2 cellular contexts compared by ENCODE assay signal in the genomic region with DNA sequence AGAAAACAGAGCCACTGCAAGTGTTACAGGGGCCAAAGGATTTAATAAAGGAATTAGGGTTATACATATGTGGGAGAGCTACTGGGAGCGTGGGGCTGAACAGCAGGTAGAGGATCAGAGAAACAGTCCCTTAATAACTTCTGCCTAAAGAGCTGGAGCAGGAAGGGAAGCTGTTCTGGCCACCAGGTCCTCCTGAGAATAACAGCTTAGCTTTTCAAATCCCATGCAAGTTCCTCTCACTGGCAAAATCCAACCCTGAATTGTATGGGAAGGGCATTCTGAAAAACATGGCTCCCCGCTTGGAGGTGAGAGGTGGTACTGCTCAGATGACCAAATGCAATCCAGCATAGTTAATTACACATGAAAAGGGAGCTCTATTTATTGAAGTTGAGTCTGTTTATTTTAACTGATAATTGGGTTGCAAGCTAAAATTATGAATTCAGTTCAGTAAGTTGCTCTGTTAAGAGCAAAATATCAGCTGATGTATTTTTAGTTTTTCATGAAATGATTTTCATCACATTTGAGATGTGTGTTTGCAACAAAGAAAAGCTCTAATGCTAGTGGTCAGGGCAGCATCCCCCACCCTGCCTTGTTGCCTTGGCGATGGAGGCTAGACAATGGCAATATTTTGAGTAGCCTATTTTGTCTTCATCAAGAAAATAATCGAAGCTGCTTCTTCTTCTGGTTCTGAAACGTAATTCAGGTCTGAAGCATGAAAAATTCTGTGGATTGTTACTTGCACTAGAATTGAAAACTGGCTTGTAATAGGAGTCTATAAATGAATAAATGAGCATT.
TF ChIP-seq lines count a peak whose summit lies in the region.

No MANE protein-coding gene starts in this region.

TF ChIP-seq in A549, 52 proteins besides CTCF, POLR2A, EP300 and RAD21:
- TF ChIP-seq, protein P1, sequence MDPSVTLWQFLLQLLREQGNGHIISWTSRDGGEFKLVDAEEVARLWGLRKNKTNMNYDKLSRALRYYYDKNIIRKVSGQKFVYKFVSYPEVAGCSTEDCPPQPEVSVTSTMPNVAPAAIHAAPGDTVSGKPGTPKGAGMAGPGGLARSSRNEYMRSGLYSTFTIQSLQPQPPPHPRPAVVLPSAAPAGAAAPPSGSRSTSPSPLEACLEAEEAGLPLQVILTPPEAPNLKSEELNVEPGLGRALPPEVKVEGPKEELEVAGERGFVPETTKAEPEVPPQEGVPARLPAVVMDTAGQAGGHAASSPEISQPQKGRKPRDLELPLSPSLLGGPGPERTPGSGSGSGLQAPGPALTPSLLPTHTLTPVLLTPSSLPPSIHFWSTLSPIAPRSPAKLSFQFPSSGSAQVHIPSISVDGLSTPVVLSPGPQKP (IDR thresholded peaks at IDR 0.05; ENCODE audit: low read depth, low read length): no peak
- TF ChIP-seq NR3C1 (IDR thresholded peaks at IDR 0.05): no peak
- no peak for TF ChIP-seq RNF2 (IDR thresholded peaks at IDR 0.05; ENCODE audit: borderline replicate concordance, low read depth)
- TF ChIP-seq, protein P2, sequence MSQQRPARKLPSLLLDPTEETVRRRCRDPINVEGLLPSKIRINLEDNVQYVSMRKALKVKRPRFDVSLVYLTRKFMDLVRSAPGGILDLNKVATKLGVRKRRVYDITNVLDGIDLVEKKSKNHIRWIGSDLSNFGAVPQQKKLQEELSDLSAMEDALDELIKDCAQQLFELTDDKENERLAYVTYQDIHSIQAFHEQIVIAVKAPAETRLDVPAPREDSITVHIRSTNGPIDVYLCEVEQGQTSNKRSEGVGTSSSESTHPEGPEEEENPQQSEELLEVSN (IDR thresholded peaks at IDR 0.05; ENCODE audit: borderline replicate concordance, low read depth): no peak
- TF ChIP-seq MAZ (IDR thresholded peaks at IDR 0.05; ENCODE audit: borderline replicate concordance, low read depth, low read length): no peak
- no peak for TF ChIP-seq JUNB (IDR thresholded peaks at IDR 0.05)
- no peak for TF ChIP-seq FOXS1 (CRISPR knock-in tag; IDR thresholded peaks at IDR 0.05)
- no peak for TF ChIP-seq KDM1A (IDR thresholded peaks at IDR 0.05; ENCODE audit: low read depth)
- TF ChIP-seq CBX8 (IDR thresholded peaks at IDR 0.05): no peak
- TF ChIP-seq HOXB5 (CRISPR knock-in tag; IDR thresholded peaks at IDR 0.05): no peak
- no peak for TF ChIP-seq KDM5A (IDR thresholded peaks at IDR 0.05)
- TF ChIP-seq, protein P3, sequence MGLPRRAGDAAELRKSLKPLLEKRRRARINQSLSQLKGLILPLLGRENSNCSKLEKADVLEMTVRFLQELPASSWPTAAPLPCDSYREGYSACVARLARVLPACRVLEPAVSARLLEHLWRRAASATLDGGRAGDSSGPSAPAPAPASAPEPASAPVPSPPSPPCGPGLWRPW (IDR thresholded peaks at IDR 0.05): no peak
- no peak for TF ChIP-seq NPAS2 (CRISPR knock-in tag; IDR thresholded peaks at IDR 0.05; ENCODE audit: borderline replicate concordance)
- TF ChIP-seq TFCP2L1 (CRISPR knock-in tag; IDR thresholded peaks at IDR 0.05): no peak
- TF ChIP-seq, protein P4, sequence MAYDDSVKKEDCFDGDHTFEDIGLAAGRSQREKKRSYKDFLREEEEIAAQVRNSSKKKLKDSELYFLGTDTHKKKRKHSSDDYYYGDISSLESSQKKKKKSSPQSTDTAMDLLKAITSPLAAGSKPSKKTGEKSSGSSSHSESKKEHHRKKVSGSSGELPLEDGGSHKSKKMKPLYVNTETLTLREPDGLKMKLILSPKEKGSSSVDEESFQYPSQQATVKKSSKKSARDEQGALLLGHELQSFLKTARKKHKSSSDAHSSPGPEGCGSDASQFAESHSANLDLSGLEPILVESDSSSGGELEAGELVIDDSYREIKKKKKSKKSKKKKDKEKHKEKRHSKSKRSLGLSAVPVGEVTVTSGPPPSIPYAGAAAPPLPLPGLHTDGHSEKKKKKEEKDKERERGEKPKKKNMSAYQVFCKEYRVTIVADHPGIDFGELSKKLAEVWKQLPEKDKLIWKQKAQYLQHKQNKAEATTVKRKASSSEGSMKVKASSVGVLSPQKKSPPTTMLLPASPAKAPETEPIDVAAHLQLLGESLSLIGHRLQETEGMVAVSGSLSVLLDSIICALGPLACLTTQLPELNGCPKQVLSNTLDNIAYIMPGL (CRISPR knock-in tag; IDR thresholded peaks at IDR 0.05; ENCODE audit: borderline replicate concordance): no peak
- TF ChIP-seq, protein P5, sequence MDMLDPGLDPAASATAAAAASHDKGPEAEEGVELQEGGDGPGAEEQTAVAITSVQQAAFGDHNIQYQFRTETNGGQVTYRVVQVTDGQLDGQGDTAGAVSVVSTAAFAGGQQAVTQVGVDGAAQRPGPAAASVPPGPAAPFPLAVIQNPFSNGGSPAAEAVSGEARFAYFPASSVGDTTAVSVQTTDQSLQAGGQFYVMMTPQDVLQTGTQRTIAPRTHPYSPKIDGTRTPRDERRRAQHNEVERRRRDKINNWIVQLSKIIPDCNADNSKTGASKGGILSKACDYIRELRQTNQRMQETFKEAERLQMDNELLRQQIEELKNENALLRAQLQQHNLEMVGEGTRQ (IDR thresholded peaks at IDR 0.05): no peak
- TF ChIP-seq ESRRA (IDR thresholded peaks at IDR 0.05; ENCODE audit: borderline replicate concordance, low read length): no peak
- TF ChIP-seq MAFK (IDR thresholded peaks at IDR 0.05; ENCODE audit: partially characterized antibody): no peak

TF ChIP-seq in SK-N-SH, 30 proteins besides CTCF, POLR2A, EP300 and RAD21:
- TF ChIP-seq, protein P6, sequence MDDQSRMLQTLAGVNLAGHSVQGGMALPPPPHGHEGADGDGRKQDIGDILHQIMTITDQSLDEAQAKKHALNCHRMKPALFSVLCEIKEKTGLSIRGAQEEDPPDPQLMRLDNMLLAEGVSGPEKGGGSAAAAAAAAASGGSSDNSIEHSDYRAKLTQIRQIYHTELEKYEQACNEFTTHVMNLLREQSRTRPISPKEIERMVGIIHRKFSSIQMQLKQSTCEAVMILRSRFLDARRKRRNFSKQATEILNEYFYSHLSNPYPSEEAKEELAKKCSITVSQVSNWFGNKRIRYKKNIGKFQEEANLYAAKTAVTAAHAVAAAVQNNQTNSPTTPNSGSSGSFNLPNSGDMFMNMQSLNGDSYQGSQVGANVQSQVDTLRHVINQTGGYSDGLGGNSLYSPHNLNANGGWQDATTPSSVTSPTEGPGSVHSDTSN (IDR thresholded peaks at IDR 0.05): no peak
- no peak for TF ChIP-seq CHD2 (IDR thresholded peaks at IDR 0.05; ENCODE audit: low read length, partially characterized antibody)
- no peak for TF ChIP-seq TCF12 (IDR thresholded peaks at IDR 0.05)
- TF ChIP-seq, protein P5 (IDR thresholded peaks at IDR 0.05; ENCODE audit: borderline replicate concordance, low read depth, low read length): no peak
- TF ChIP-seq RXRA (IDR thresholded peaks at IDR 0.05; ENCODE audit: borderline replicate concordance, low read depth): no peak
- no peak for TF ChIP-seq TEAD4 (IDR thresholded peaks at IDR 0.05; ENCODE audit: borderline replicate concordance, insufficient read depth)
- TF ChIP-seq SMC3 (IDR thresholded peaks at IDR 0.05; ENCODE audit: low read depth, low read length): no peak
- TF ChIP-seq JUND (IDR thresholded peaks at IDR 0.05): no peak
- no peak for TF ChIP-seq RCOR1 (IDR thresholded peaks at IDR 0.05; ENCODE audit: low read length)
- no peak for TF ChIP-seq NRF1 (IDR thresholded peaks at IDR 0.05; ENCODE audit: low read depth, low read length)
- no peak for TF ChIP-seq TAF1 (IDR thresholded peaks at IDR 0.05; ENCODE audit: borderline replicate concordance, low read depth, low read length)
- no peak for TF ChIP-seq MEF2A (IDR thresholded peaks at IDR 0.05; ENCODE audit: borderline replicate concordance, low read depth)
- TF ChIP-seq GATA2 (CRISPR knock-in tag; IDR thresholded peaks at IDR 0.05): no peak
- TF ChIP-seq, protein P7, sequence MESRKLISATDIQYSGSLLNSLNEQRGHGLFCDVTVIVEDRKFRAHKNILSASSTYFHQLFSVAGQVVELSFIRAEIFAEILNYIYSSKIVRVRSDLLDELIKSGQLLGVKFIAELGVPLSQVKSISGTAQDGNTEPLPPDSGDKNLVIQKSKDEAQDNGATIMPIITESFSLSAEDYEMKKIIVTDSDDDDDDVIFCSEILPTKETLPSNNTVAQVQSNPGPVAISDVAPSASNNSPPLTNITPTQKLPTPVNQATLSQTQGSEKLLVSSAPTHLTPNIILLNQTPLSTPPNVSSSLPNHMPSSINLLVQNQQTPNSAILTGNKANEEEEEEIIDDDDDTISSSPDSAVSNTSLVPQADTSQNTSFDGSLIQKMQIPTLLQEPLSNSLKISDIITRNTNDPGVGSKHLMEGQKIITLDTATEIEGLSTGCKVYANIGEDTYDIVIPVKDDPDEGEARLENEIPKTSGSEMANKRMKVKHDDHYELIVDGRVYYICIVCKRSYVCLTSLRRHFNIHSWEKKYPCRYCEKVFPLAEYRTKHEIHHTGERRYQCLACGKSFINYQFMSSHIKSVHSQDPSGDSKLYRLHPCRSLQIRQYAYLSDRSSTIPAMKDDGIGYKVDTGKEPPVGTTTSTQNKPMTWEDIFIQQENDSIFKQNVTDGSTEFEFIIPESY (IDR thresholded peaks at IDR 0.05; ENCODE audit: borderline replicate concordance, low read depth): no peak
- no peak for TF ChIP-seq MXI1 (IDR thresholded peaks at IDR 0.05; ENCODE audit: low read depth, low read length)
- no peak for TF ChIP-seq FOXJ3 (CRISPR knock-in tag; IDR thresholded peaks at IDR 0.05)
- no peak for TF ChIP-seq POLR2AphosphoS5 (IDR thresholded peaks at IDR 0.05; ENCODE audit: low read depth, low read length)
